Comparison of ENCODE assay signal across 1 cellular context in the genomic region with DNA sequence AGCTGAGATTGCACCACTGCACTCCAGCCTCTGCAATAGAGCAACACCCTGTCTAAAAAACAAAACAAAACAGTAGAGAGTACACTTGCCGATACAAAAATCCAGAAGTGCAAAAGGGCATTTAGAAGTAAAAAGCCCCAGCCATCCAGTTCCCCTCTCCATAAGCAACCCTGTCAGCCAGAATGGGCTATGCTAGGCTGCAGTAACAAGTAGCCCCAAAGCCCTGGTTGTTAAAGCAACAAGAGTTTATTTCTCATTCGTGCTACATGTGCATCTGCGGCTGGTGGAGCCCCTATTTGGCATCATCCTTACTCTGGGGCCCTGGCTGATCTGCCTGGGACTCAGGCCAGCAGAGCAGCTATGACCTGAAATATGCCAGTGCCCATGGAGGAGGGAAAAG.
TF ChIP-seq lines count a peak whose summit lies in the region.

No MANE protein-coding gene starts in this region.

TF ChIP-seq in K562, 482 proteins besides CTCF, POLR2A, EP300 and RAD21:
- peak; percentile 97 for TF ChIP-seq ZNF12 (CRISPR knock-in tag; IDR thresholded peaks at IDR 0.05)
- TF ChIP-seq, protein P1, sequence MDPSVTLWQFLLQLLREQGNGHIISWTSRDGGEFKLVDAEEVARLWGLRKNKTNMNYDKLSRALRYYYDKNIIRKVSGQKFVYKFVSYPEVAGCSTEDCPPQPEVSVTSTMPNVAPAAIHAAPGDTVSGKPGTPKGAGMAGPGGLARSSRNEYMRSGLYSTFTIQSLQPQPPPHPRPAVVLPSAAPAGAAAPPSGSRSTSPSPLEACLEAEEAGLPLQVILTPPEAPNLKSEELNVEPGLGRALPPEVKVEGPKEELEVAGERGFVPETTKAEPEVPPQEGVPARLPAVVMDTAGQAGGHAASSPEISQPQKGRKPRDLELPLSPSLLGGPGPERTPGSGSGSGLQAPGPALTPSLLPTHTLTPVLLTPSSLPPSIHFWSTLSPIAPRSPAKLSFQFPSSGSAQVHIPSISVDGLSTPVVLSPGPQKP (CRISPR knock-in tag; IDR thresholded peaks at IDR 0.05) = no peak
